In genomic region chr1:230979389-230979716, GRCh38 we compare ENCODE assay signal across 8 cellular contexts. TPM values are rescaled to one million over a fixed set of nuclear protein-coding genes. Genes with fewer than 3 reads are reported as not detected.
DNase-seq lines count a peak whose midpoint lies in the region; ATAC-seq and TF ChIP-seq lines count a peak whose summit lies in the region.

No MANE protein-coding gene starts in this region.

- H2BK120ac ChIP-seq in mesendoderm (ENCODE audit: low read depth, low read length), result no peak overlapping the region

- no peak overlapping the region for H4K8ac ChIP-seq in mesendoderm (ENCODE audit: low read depth, low read length)

- peak overlapping the region; percentile 94 for H3K27ac Mint-ChIP-seq in stimulated activated naive CD8-positive, alpha-beta T cell treated with anti-CD3 and anti-CD28 coated beads, Interleukin-15, Interleukin-2, amounts not matched to agents 100 ng/mL and 50 ng/mL, for 24 hours

- intact Hi-C loops in mammary epithelial cell (cut with micrococcal nuclease) (loop anchor here (1.0 to 5.0 kb wide), 5 partner anchors 33 to 337 kb away; partner anchors contain the start of gene COG2), aorta (cut with DNase I) (loop anchor here in 1 of 2 donors (5.0 kb wide), 2 partner anchors 62 to 182 kb away; no protein-coding TSS in a partner anchor)

- H3K9ac ChIP-seq in mammary epithelial cell (ENCODE audit: insufficient read depth, low read length) (peak overlapping the region; percentile 78), mesendoderm (ENCODE audit: low read length) (peak overlapping the region; percentile 84)

- no peak overlapping the region for H3K18ac ChIP-seq in mesendoderm (ENCODE audit: low read length)

- under 1% methylated on average over 12 of the region's 12 CpGs for whole genome bisulfite sequencing in mammary epithelial cell (ENCODE audit: low coverage, missing lambda C conversion rate)
- WGBS in mesendoderm (ENCODE audit: extremely low coverage, insufficient coverage, low lambda C conversion rate), result no CpG with 5 or more reads among the region's 12 CpGs
- WGBS in aorta, 2 donors, result 7 to 8% methylated on average over 12 of the region's 12 CpGs

- no peaks in the 10 kb centered on the region for H3K27me3 Mint-ChIP-seq in stimulated activated naive CD8-positive, alpha-beta T cell treated with anti-CD3 and anti-CD28 coated beads, Interleukin-15, Interleukin-2, amounts not matched to agents 100 ng/mL and 50 ng/mL, for 24 hours

- H3K36me3 ChIP-seq in mammary epithelial cell (ENCODE audit: insufficient read depth, low read length), result peaks cover 4% of the 10 kb centered on the region
- no peaks in the 10 kb centered on the region for H3K36me3 ChIP-seq in mesendoderm (ENCODE audit: control insufficient read depth, insufficient read depth, low read length)
- H3K36me3 ChIP-seq in aorta (ENCODE audit: control insufficient read depth in 1 of 2, insufficient read depth in 2 of 2, low read length in 1 of 2), result peaks cover 0 to 2% of the 10 kb centered on the region in 2 donors

- no peaks in the 10 kb centered on the region for H4K20me1 ChIP-seq in mammary epithelial cell (ENCODE audit: insufficient read depth, low read length)

- H3K79me1 ChIP-seq in mesendoderm (ENCODE audit: low read length), result peaks cover 2% of the 10 kb centered on the region

- peaks cover 81% of the 10 kb centered on the region for H3K79me2 ChIP-seq in mammary epithelial cell (ENCODE audit: insufficient read depth, low read length)
- H3K79me2 ChIP-seq in mesendoderm (ENCODE audit: control insufficient read depth, insufficient read depth, low read length), result no peaks in the 10 kb centered on the region

- no peak overlapping the region for H4K5ac ChIP-seq in mesendoderm (ENCODE audit: low read length)

- H2BK15ac ChIP-seq in mesendoderm (replicated peaks; ENCODE audit: low read depth), result no peak overlapping the region

- CTCF ChIA-PET in mammary epithelial cell (lab: Charles Lee; ENCODE audit: low non-redundant PET), result no interaction called here

- H3K4me3 ChIP-seq in mammary epithelial cell (replicated peaks in 1 of 3; ENCODE audit: insufficient read depth in 1 of 3, low read depth in 2 of 3, low read length in 3 of 3) (peak overlapping the region; percentile 70 to 84 (median 84)), mesendoderm (ENCODE audit: low read length) (peak overlapping the region; percentile 89), aorta (ENCODE audit: low read length in 2 of 2) (peak overlapping the region; percentile 62 to 89)

- TF ChIP-seq CTCF in mammary epithelial cell (conservative IDR thresholded peaks at IDR 0.05 in 1 of 2, IDR thresholded peaks at IDR 0.05 in 1 of 2; ENCODE audit: extremely low read depth in 1 of 2, insufficient read depth in 1 of 2, low read depth in 1 of 2, low read length in 2 of 2), result no peak

- peaks cover 30% of the 10 kb centered on the region for H3K4me1 Mint-ChIP-seq in stimulated activated naive CD8-positive, alpha-beta T cell treated with anti-CD3 and anti-CD28 coated beads, Interleukin-15, Interleukin-2, amounts not matched to agents 100 ng/mL and 50 ng/mL, for 24 hours (ENCODE audit: low read depth)

- H3K56ac ChIP-seq in mesendoderm (ENCODE audit: low read length), result peak overlapping the region; percentile 95

- H3K9me3 ChIP-seq in mammary epithelial cell (replicated peaks; ENCODE audit: insufficient read depth, low read length), result no peaks in the 10 kb centered on the region
- H3K9me3 ChIP-seq in aorta (ENCODE audit: control insufficient read depth, low read length), result no peaks in the 10 kb centered on the region

- H3K27ac ChIP-seq in mammary epithelial cell (ENCODE audit: insufficient read depth, low read depth, low read length) (peak overlapping the region; percentile 39), mesendoderm (ENCODE audit: low read depth, low read length) (no peak overlapping the region), aorta (ENCODE audit: low read depth in 1 of 2, low read length in 2 of 2) (no peak overlapping the region)

- H3K9me3 Mint-ChIP-seq in stimulated activated naive CD8-positive, alpha-beta T cell treated with anti-CD3 and anti-CD28 coated beads, Interleukin-15, Interleukin-2, amounts not matched to agents 100 ng/mL and 50 ng/mL, for 24 hours, result no peaks in the 10 kb centered on the region

- TSS peak; percentile 60 for BruUV-seq in mammary epithelial cell (replicated peaks; lab: Mats Ljungman, UMichigan)

- H3K27me3 ChIP-seq in mammary epithelial cell (ENCODE audit: insufficient read depth, low read length) (no peaks in the 10 kb centered on the region), mesendoderm (ENCODE audit: insufficient read depth, low read length, poor library complexity) (no peaks in the 10 kb centered on the region), aorta (ENCODE audit: control insufficient read depth in 1 of 2, insufficient read depth in 2 of 2, low read length in 1 of 2) (no peaks in the 10 kb centered on the region)

- H3K4me3 Mint-ChIP-seq in stimulated activated naive CD8-positive, alpha-beta T cell treated with anti-CD3 and anti-CD28 coated beads, Interleukin-15, Interleukin-2, amounts not matched to agents 100 ng/mL and 50 ng/mL, for 24 hours, result no peak overlapping the region

- no peak for ATAC-seq in stimulated activated naive CD8-positive, alpha-beta T cell treated with anti-CD3 and anti-CD28 coated beads, Interleukin-15, Interleukin-2, amounts not matched to agents 100 U/mL and 50 U/mL, for 24 hours
- no peak for ATAC-seq in aorta (ENCODE audit: low FRiP score)
- no peak for ATAC-seq in GM18511 (IDR thresholded peaks at IDR 0.05; ENCODE audit: unreplicated experiment)

- H3K4ac ChIP-seq in mesendoderm (ENCODE audit: low read depth, low read length), result no peak overlapping the region

- H3K23ac ChIP-seq in mesendoderm (ENCODE audit: low read length), result no peak overlapping the region

- DNase-seq in stimulated activated naive CD8-positive, alpha-beta T cell treated with anti-CD3 and anti-CD28 coated beads, Interleukin-15, Interleukin-2, amounts not matched to agents 100 U/mL and 50 U/mL, for 24 hours, result no peak
- DNase-seq in mammary epithelial cell, result no peak
- no peak for DNase-seq in mesendoderm
- DNase-seq in aorta, result no peak
- no peak for DNase-seq in retina
- no peak for DNase-seq in cerebellum (ENCODE audit: low spot score)

- H3K4me1 ChIP-seq in mammary epithelial cell (ENCODE audit: insufficient read depth, low read length), result peaks cover 6% of the 10 kb centered on the region
- H3K4me1 ChIP-seq in mesendoderm (ENCODE audit: control insufficient read depth, low read depth, low read length), result peaks cover 3% of the 10 kb centered on the region
- peaks cover 0 to 6% of the 10 kb centered on the region in 2 donors for H3K4me1 ChIP-seq in aorta (ENCODE audit: control insufficient read depth in 1 of 2, insufficient read depth in 2 of 2, low read length in 2 of 2)

- no peak overlapping the region for H2AK5ac ChIP-seq in mesendoderm (ENCODE audit: low read length)

- H2BK5ac ChIP-seq in mesendoderm (ENCODE audit: low read length), result no peak overlapping the region

- in situ Hi-C loops in mammary epithelial cell (cut with MboI; ENCODE audit: low sequenced_read_pairs in 2 of 2), result no loop called here

- H3K4me2 ChIP-seq in mammary epithelial cell (ENCODE audit: insufficient read depth, low read depth, low read length), result peak overlapping the region; percentile 78
- H3K4me2 ChIP-seq in mesendoderm (ENCODE audit: low read length), result peak overlapping the region; percentile 74

- H3K36me3 Mint-ChIP-seq in stimulated activated naive CD8-positive, alpha-beta T cell treated with anti-CD3 and anti-CD28 coated beads, Interleukin-15, Interleukin-2, amounts not matched to agents 100 ng/mL and 50 ng/mL, for 24 hours (ENCODE audit: low read depth), result peaks cover 14% of the 10 kb centered on the region

- peak overlapping the region; percentile 96 for H2AFZ ChIP-seq in mammary epithelial cell (ENCODE audit: low read depth, low read length)

- dilution Hi-C loops in mammary epithelial cell (cut with HindIII; ENCODE audit: low sequenced_read_pairs), result no loop called here

RNA-seq across cellular contexts. Expression of gene ARV1, which starts 0.5 kb away (rescaled TPM):
- total RNA-seq in mammary epithelial cell, result 10 to 100 TPM; 14.5 to 22.4 TPM
- 21.8 TPM for polyA plus RNA-seq in mammary epithelial cell
- polyA minus RNA-seq in mammary epithelial cell, result 9.2 TPM
- 20.0 TPM for polyA plus RNA-seq in mesendoderm (2013, experiment 1 of 2)
- polyA plus RNA-seq in mesendoderm (2013, experiment 2 of 2), result 18.7 TPM
- total RNA-seq in aorta, result 10 to 100 TPM; 10.7 to 12.2 TPM
- polyA plus RNA-seq in aorta, result 10 to 100 TPM; 11.6 to 19.6 TPM
- total RNA-seq in cerebellum, result 14.3 TPM

RNA-seq across cellular contexts. Expression of gene TTC13, which starts 0.7 kb away (rescaled TPM):
- 10 to 100 TPM; 11.9 to 12.5 TPM for total RNA-seq in mammary epithelial cell
- 4.1 TPM for polyA plus RNA-seq in mammary epithelial cell
- polyA minus RNA-seq in mammary epithelial cell, result 33.4 TPM
- polyA plus RNA-seq in mesendoderm (2013, experiment 1 of 2), result 4.2 TPM
- 3.7 TPM for polyA plus RNA-seq in mesendoderm (2013, experiment 2 of 2)
- total RNA-seq in aorta, result 10 to 100 TPM; 19.3 to 22.6 TPM
- 1 to 10 TPM; 6.0 to 10.0 TPM for polyA plus RNA-seq in aorta
- total RNA-seq in cerebellum, result 40.0 TPM
